In the genomic region with DNA sequence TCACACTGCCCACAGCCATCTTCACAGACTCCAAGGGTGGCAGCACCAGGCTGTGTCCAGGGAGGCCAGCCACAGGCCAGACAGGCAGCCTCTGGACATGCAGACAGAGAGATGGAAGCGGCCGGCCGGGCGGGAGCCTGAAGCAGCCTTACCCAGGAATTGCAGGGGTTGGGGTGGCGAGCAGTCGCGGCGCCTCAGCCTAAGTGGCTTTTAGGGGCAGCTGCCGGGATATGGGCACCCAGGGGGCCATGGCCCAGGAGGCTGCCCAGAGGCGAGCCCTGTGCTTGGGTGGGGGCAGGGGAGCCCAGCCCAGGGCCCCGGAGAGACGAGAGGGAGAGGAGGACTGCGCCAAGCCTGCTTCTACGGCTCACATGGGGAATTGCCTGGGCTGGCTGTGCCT, we compare ENCODE assay signal across 16 cellular contexts. TPM values are rescaled to one million over a fixed set of nuclear protein-coding genes. Genes with fewer than 3 reads are reported as not detected.
DNase-seq lines count a peak whose midpoint lies in the region; ATAC-seq and TF ChIP-seq lines count a peak whose summit lies in the region.
"Had no signal": no experiment of that assay in that cellular context is flagged by ENCODE, and none has a peak within 500 bp of the region (broad histone marks: within the 10 kb centered on the region; RNA-seq: fewer than 3 reads in every experiment).

No MANE protein-coding gene starts in this region.

- TF ChIP-seq CTCF in MCF 10A (IDR thresholded peaks at IDR 0.05; ENCODE audit: unreplicated experiment) (no peak), breast epithelium (IDR thresholded peaks at IDR 0.05) (no peak), glutamatergic neuron (IDR thresholded peaks at IDR 0.05; ENCODE audit: partially characterized antibody, unreplicated experiment) (no peak)

- H3K27me3 ChIP-seq in breast epithelium, result peaks cover 1 to 6% of the 10 kb centered on the region in 2 donors

- peak overlapping the region; percentile 54 for H3K4me3 Mint-ChIP-seq in MCF 10A (ENCODE audit: unreplicated experiment)
- peak overlapping the region; percentile 52 for H3K4me3 Mint-ChIP-seq in glutamatergic neuron (ENCODE audit: unreplicated experiment)
- peak overlapping the region; percentile 12 for H3K4me3 Mint-ChIP-seq in stimulated activated memory B cell treated with anti-CD40 and anti-IgM and Interleukin-4, amounts not matched to agents 10 μg/mL and 1 μg/mL and 100 μg/mL, for 72 hours

- H3K9me3 Mint-ChIP-seq in MCF 10A (ENCODE audit: unreplicated experiment) (no peaks in the 10 kb centered on the region), glutamatergic neuron (ENCODE audit: unreplicated experiment) (peaks cover 11% of the 10 kb centered on the region)
- H3K9me3 Mint-ChIP-seq in stimulated activated memory B cell treated with anti-CD40 and anti-IgM and Interleukin-4, amounts not matched to agents 10 μg/mL and 1 μg/mL and 100 μg/mL, for 72 hours, result no peaks in the 10 kb centered on the region
- H3K9me3 Mint-ChIP-seq: CD4-positive, alpha-beta T cell had no signal

- H3K27ac ChIP-seq in breast epithelium, result no peak overlapping the region
- H3K27ac ChIP-seq: neutrophil, PC-9 had no signal

- CTCF ChIA-PET in MCF 10A (lab: Yijun Ruan, JAX), result interaction anchor here (0.6 to 2.0 kb wide), 4 partner anchors 21 to 128 kb away, joined by 3 to 9 read pairs (median 5); partner anchors contain the start of genes NTHL1 and TSC2

- POLR2A ChIA-PET in MCF 10A (lab: Yijun Ruan, JAX), result interaction anchor here (0.6 to 1.0 kb wide), 2 partner anchors 10 to 116 kb away, joined by 3 read pairs; no protein-coding TSS in a partner anchor

- intact Hi-C loops in MCF 10A (cut with micrococcal nuclease), result no loop called here
- intact Hi-C loops in breast epithelium (cut with DNase I; ENCODE audit: low total_unique reads), result loop anchor here (1.0 to 5.0 kb wide), 2 partner anchors 43 to 117 kb away; no protein-coding TSS in a partner anchor

- no peak for ATAC-seq in stimulated activated memory B cell treated with anti-CD40 and anti-IgM and Interleukin-4, amounts not matched to agents 10 μg/mL and 1 μg/mL and 100 μg/mL, for 72 hours

- H3K36me3 Mint-ChIP-seq in MCF 10A (ENCODE audit: insufficient read depth, unreplicated experiment) (peaks cover 7% of the 10 kb centered on the region), glutamatergic neuron (ENCODE audit: unreplicated experiment) (no peaks in the 10 kb centered on the region)
- no peaks in the 10 kb centered on the region for H3K36me3 Mint-ChIP-seq in stimulated activated memory B cell treated with anti-CD40 and anti-IgM and Interleukin-4, amounts not matched to agents 10 μg/mL and 1 μg/mL and 100 μg/mL, for 72 hours

- H3K9me3 ChIP-seq in breast epithelium, result no peaks in the 10 kb centered on the region
- H3K9me3 ChIP-seq: neutrophil, SK-N-SH, stomach had no signal

- H3K27me3 Mint-ChIP-seq in MCF 10A (ENCODE audit: insufficient read depth, unreplicated experiment), result no peaks in the 10 kb centered on the region
- peaks cover 15% of the 10 kb centered on the region for H3K27me3 Mint-ChIP-seq in glutamatergic neuron (ENCODE audit: unreplicated experiment)
- peaks cover 76% of the 10 kb centered on the region for H3K27me3 Mint-ChIP-seq in stimulated activated memory B cell treated with anti-CD40 and anti-IgM and Interleukin-4, amounts not matched to agents 10 μg/mL and 1 μg/mL and 100 μg/mL, for 72 hours

- no peak for TF ChIP-seq POLR2A in breast epithelium (IDR thresholded peaks at IDR 0.05)

- H3K27ac Mint-ChIP-seq in MCF 10A (ENCODE audit: low read depth, unreplicated experiment) (no peak overlapping the region), glutamatergic neuron (ENCODE audit: unreplicated experiment) (no peak overlapping the region)
- no peak overlapping the region for H3K27ac Mint-ChIP-seq in stimulated activated memory B cell treated with anti-CD40 and anti-IgM and Interleukin-4, amounts not matched to agents 10 μg/mL and 1 μg/mL and 100 μg/mL, for 72 hours
- H3K27ac Mint-ChIP-seq: CD4-positive, alpha-beta T cell had no signal

- DNase-seq in MCF 10A (ENCODE audit: unreplicated experiment), result no peak
- no peak for DNase-seq in breast epithelium (ENCODE audit: low spot score in 2 of 2)
- DNase-seq in glutamatergic neuron, result no peak
- no peak for DNase-seq in activated effector memory CD4-positive, alpha-beta T cell treated with anti-CD3 and anti-CD28 coated beads, Interleukin-2, amount 50 U/mL, for 16 hours
- no peak for DNase-seq in epidermal melanocyte (ENCODE audit: insufficient read length, low spot score)
- DNase-seq: CD4-positive, alpha-beta T cell; DMS79; effector CD4-positive, alpha-beta T cell; NCI-H1436; NCI-H2171 treated with DMSO at 0.1 percent for 48 hours; NCI-H82; PC-9; SK-N-SH; stomach had no signal

- no peak overlapping the region for H3K4me3 ChIP-seq in breast epithelium
- H3K4me3 ChIP-seq: PC-9 had no signal

- no TSS peak for BruUV-seq in MCF 10A (replicated peaks; lab: Mats Ljungman, UMichigan)

- peaks cover 6 to 30% of the 10 kb centered on the region in 2 donors for H3K4me1 ChIP-seq in breast epithelium

- peaks cover 9% of the 10 kb centered on the region for H3K4me1 Mint-ChIP-seq in MCF 10A (ENCODE audit: insufficient read depth, unreplicated experiment)
- H3K4me1 Mint-ChIP-seq in glutamatergic neuron (ENCODE audit: low read depth, unreplicated experiment), result peaks cover 6% of the 10 kb centered on the region
- peaks cover 33% of the 10 kb centered on the region for H3K4me1 Mint-ChIP-seq in stimulated activated memory B cell treated with anti-CD40 and anti-IgM and Interleukin-4, amounts not matched to agents 10 μg/mL and 1 μg/mL and 100 μg/mL, for 72 hours

- no peaks in the 10 kb centered on the region for H3K36me3 ChIP-seq in breast epithelium
- H3K36me3 ChIP-seq: neutrophil had no signal

RNA-seq across cellular contexts. Expression of gene NHERF2, which starts 1.5 kb away (rescaled TPM):
- total RNA-seq in MCF 10A (2022) (8.5 and 14.5 TPM in 2 replicates), breast epithelium (10 to 100 TPM; 31.5 to 58.3 (median 38.9) TPM), glutamatergic neuron (ENCODE audit: unreplicated experiment) (22.3 TPM)

RNA-seq across cellular contexts. Expression of gene NPW, which starts 5.7 kb away (rescaled TPM):
- 4.9 and 7.7 TPM in 2 replicates for total RNA-seq in MCF 10A (2022)
- total RNA-seq in breast epithelium, result not detected
- total RNA-seq in glutamatergic neuron (ENCODE audit: unreplicated experiment), result 0.91 TPM

RNA-seq across cellular contexts. Expression of gene ZNF598, which starts 15.6 kb away (rescaled TPM):
- 177 and 252 TPM in 2 replicates for total RNA-seq in MCF 10A (2022)
- 10 to 100 TPM; 16.0 to 25.2 (median 22.2) TPM for total RNA-seq in breast epithelium
- total RNA-seq in glutamatergic neuron (ENCODE audit: unreplicated experiment), result 90.4 TPM

RNA-seq across cellular contexts. Expression of gene NTHL1, which starts 22.4 kb away (rescaled TPM):
- 16.4 and 17.7 TPM in 2 replicates for total RNA-seq in MCF 10A (2022)
- total RNA-seq in breast epithelium, result 10 to 100 TPM; 10.6 to 27.9 (median 16.1) TPM
- total RNA-seq in glutamatergic neuron (ENCODE audit: unreplicated experiment), result 194 TPM

RNA-seq across cellular contexts. Expression of gene TSC2, which starts 22.5 kb away (rescaled TPM):
- 99.8 and 136 TPM in 2 replicates for total RNA-seq in MCF 10A (2022)
- total RNA-seq in breast epithelium, result 10 to 100 TPM; 41.6 to 52.4 (median 48.9) TPM
- 215 TPM for total RNA-seq in glutamatergic neuron (ENCODE audit: unreplicated experiment)
